Comparison of ENCODE assay signal across 25 cellular contexts in genomic region chr2:137977790-137978189, GRCh38.
"Had no signal": no experiment of that assay in that cellular context is flagged by ENCODE, and none has a peak within 500 bp of the region (broad histone marks: within the 10 kb centered on the region; RNA-seq: fewer than 3 reads in every experiment).

No MANE protein-coding gene starts in this region.

- H3K9me3 ChIP-seq: left ventricle myocardium inferior, neutrophil, right atrium auricular region, sigmoid colon, spleen, transverse colon, upper lobe of left lung, vagina had no signal

- H3K27me3 Mint-ChIP-seq: progenitor cell of endocrine pancreas had no signal

- H3K4me3 Mint-ChIP-seq: immature natural killer cell; mesothelial cell of epicardium; naive B cell; natural killer cell; nephron progenitor cell; neural progenitor cell; stimulated activated effector memory CD8-positive, alpha-beta T cell treated with anti-CD3 and anti-CD28 coated beads, Interleukin-12 subunit alpha, Interleukin-12 subunit beta, amount 100 ng/mL, for 72 hours; stimulated activated naive CD8-positive, alpha-beta T cell treated with anti-CD3 and anti-CD28 coated beads, Interleukin-15, Interleukin-2, amounts not matched to agents 100 ng/mL and 50 ng/mL, for 24 hours had no signal

- H3K4me1 ChIP-seq: left ventricle myocardium inferior, neural progenitor cell, right atrium auricular region, sigmoid colon had no signal

- H3K36me3 Mint-ChIP-seq: immature natural killer cell; naive B cell; natural killer cell; neural progenitor cell; stimulated activated effector memory CD8-positive, alpha-beta T cell treated with anti-CD3 and anti-CD28 coated beads, Interleukin-12 subunit alpha, Interleukin-12 subunit beta, amount 100 ng/mL, for 72 hours had no signal

- H3K36me3 ChIP-seq: left ventricle myocardium inferior, neural progenitor cell, neutrophil, right atrium auricular region, spleen, transverse colon, vagina had no signal

- ATAC-seq: natural killer cell; stimulated activated effector memory CD8-positive, alpha-beta T cell treated with anti-CD3 and anti-CD28 coated beads, Interleukin-12 subunit alpha, Interleukin-12 subunit beta, amount 100 ng/mL, for 72 hours had no signal

- H3K9me3 Mint-ChIP-seq: mesothelial cell of epicardium; naive B cell; nephron progenitor cell; neural progenitor cell; stimulated activated effector memory CD8-positive, alpha-beta T cell treated with anti-CD3 and anti-CD28 coated beads, Interleukin-12 subunit alpha, Interleukin-12 subunit beta, amount 100 ng/mL, for 72 hours; stimulated activated naive CD8-positive, alpha-beta T cell treated with anti-CD3 and anti-CD28 coated beads, Interleukin-15, Interleukin-2, amounts not matched to agents 100 ng/mL and 50 ng/mL, for 24 hours had no signal

- DNase-seq: hypothalamus; immature natural killer cell; kidney; left ventricle myocardium inferior; mesendoderm; naive B cell; natural killer cell; nephron progenitor cell; occipital lobe; sigmoid colon; small intestine; spleen; stimulated activated CD4-positive, alpha-beta T cell treated with anti-CD3 and anti-CD28 coated beads, Interleukin-4, amount 100 ng/mL, for 24 hours; stimulated activated naive CD4-positive, alpha-beta T cell; transverse colon had no signal

- H3K4me3 ChIP-seq: left ventricle myocardium inferior, lung, neural progenitor cell, right atrium auricular region, sigmoid colon, spleen, transverse colon, upper lobe of left lung, vagina had no signal

- H2AFZ ChIP-seq: neural progenitor cell had no signal

- H3K27ac ChIP-seq: left ventricle myocardium inferior, neural progenitor cell, neutrophil, right atrium auricular region, sigmoid colon, spleen, upper lobe of left lung, vagina had no signal

- H3K27me3 ChIP-seq: neural progenitor cell, neutrophil, right atrium auricular region, sigmoid colon, spleen, transverse colon, upper lobe of left lung, vagina had no signal

- H3K27ac Mint-ChIP-seq: immature natural killer cell; mesothelial cell of epicardium; naive B cell; natural killer cell; nephron progenitor cell; neural progenitor cell; progenitor cell of endocrine pancreas; stimulated activated effector memory CD8-positive, alpha-beta T cell treated with anti-CD3 and anti-CD28 coated beads, Interleukin-12 subunit alpha, Interleukin-12 subunit beta, amount 100 ng/mL, for 72 hours; stimulated activated naive CD8-positive, alpha-beta T cell treated with anti-CD3 and anti-CD28 coated beads, Interleukin-15, Interleukin-2, amounts not matched to agents 100 ng/mL and 50 ng/mL, for 24 hours had no signal

- H3K4me1 Mint-ChIP-seq: immature natural killer cell; naive B cell; natural killer cell; neural progenitor cell; stimulated activated effector memory CD8-positive, alpha-beta T cell treated with anti-CD3 and anti-CD28 coated beads, Interleukin-12 subunit alpha, Interleukin-12 subunit beta, amount 100 ng/mL, for 72 hours had no signal

- H3K4me2 ChIP-seq: neural progenitor cell had no signal
